ENCODE assay signal across 8 cellular contexts in the genomic region with DNA sequence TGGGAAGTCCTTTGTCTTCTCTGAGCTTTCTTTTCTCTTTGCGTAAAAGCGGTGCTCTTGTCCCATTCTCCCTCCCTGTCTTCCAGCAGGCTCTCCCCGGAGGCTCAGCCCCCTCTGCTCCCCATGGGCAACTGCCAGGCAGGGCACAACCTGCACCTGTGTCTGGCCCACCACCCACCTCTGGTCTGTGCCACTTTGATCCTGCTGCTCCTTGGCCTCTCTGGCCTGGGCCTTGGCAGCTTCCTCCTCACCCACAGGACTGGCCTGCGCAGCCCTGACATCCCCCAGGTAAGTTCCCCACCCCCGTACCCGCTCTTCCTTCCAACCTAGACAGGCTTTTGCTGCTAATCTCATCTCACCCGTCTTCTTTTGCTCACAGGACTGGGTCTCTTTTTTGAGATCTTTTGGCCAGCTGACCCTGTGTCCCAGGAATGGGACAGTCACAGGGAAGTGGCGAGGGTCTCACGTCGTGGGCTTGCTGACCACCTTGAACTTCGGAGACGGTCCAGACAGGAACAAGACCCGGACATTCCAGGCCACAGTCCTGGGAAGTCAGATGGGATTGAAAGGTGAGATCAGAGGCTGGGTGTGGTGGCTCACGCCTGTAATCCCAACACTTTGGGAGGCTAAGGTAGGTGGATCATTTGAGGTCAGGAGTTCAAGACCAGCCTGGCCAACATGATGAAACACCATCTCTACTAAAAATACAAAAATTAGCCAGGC. TPM values are rescaled to one million over a fixed set of nuclear protein-coding genes. Genes with fewer than 3 reads are reported as not detected.
DNase-seq lines count a peak whose midpoint lies in the region; ATAC-seq and TF ChIP-seq lines count a peak whose summit lies in the region.

No MANE protein-coding gene starts in this region.

- CTCF ChIA-PET in CD4-positive, alpha-beta memory T cell (lab: Charles Lee; ENCODE audit: partially characterized antibody): interaction anchor here (0.7 to 3.0 kb wide), 2 partner anchors 10 to 34 kb away, joined by 3 to 29 read pairs; partner anchors contain the start of gene TAOK2

- no peak for DNase-seq in CD4-positive, alpha-beta memory T cell
- DNase-seq in Peyer's patch (no peak), epithelial cell of prostate (ENCODE audit: low read depth, low spot score) (no peak), progenitor cell of endocrine pancreas (ENCODE audit: low spot score, unreplicated experiment) (no peak), nucleus accumbens (lab: John Stamatoyannopoulos, UW) (no peak)

- ATAC-seq in HG03565 (IDR thresholded peaks at IDR 0.05; ENCODE audit: unreplicated experiment) (no peak), HG03025 (IDR thresholded peaks at IDR 0.05; ENCODE audit: low FRiP score, unreplicated experiment) (no peak), HG03175 (IDR thresholded peaks at IDR 0.05; ENCODE audit: unreplicated experiment) (no peak)

- no peaks in the 10 kb centered on the region for H3K9me3 ChIP-seq in CD4-positive, alpha-beta memory T cell (ENCODE audit: control insufficient read depth in 1 of 2, low read length in 2 of 2)
- H3K9me3 ChIP-seq in Peyer's patch: no peaks in the 10 kb centered on the region

- peaks cover 4% of the 10 kb centered on the region for H3K36me3 ChIP-seq in CD4-positive, alpha-beta memory T cell (ENCODE audit: insufficient read depth, low read length)
- peaks cover 0 to 22% (median 0%) of the 10 kb centered on the region in 3 donors for H3K36me3 ChIP-seq in Peyer's patch

- H3K27me3 ChIP-seq in CD4-positive, alpha-beta memory T cell (ENCODE audit: insufficient read depth, low read length): no peaks in the 10 kb centered on the region
- no peaks in the 10 kb centered on the region for H3K27me3 ChIP-seq in Peyer's patch

- H3K27ac Mint-ChIP-seq in CD4-positive, alpha-beta memory T cell: peak overlapping the region; percentile 92 to 99 (median 96)
- peak overlapping the region; percentile 82 for H3K27ac Mint-ChIP-seq in progenitor cell of endocrine pancreas

- H3K9me3 Mint-ChIP-seq in CD4-positive, alpha-beta memory T cell: no peaks in the 10 kb centered on the region
- no peaks in the 10 kb centered on the region for H3K9me3 Mint-ChIP-seq in progenitor cell of endocrine pancreas (ENCODE audit: low read depth)

- TF ChIP-seq CTCF in Peyer's patch (IDR thresholded peaks at IDR 0.05) (no peak), progenitor cell of endocrine pancreas (IDR thresholded peaks at IDR 0.05; ENCODE audit: unreplicated experiment) (no peak)

- H3K4me3 ChIP-seq in CD4-positive, alpha-beta memory T cell (ENCODE audit: low read length in 2 of 2): peak overlapping the region in 1 of 2 donors; percentile 40
- peak overlapping the region in 2 of 4 donors; percentile 69 to 86 for H3K4me3 ChIP-seq in Peyer's patch

- peaks cover 19% of the 10 kb centered on the region for H3K4me1 ChIP-seq in CD4-positive, alpha-beta memory T cell (ENCODE audit: insufficient read depth, low read length)
- peaks cover 0 to 27% (median 5%) of the 10 kb centered on the region in 4 donors for H3K4me1 ChIP-seq in Peyer's patch

- no peak for TF ChIP-seq POLR2A in Peyer's patch (IDR thresholded peaks at IDR 0.05)

- peaks cover 11 to 30% (median 20%) of the 10 kb centered on the region in 4 donors for H3K4me1 Mint-ChIP-seq in CD4-positive, alpha-beta memory T cell
- peaks cover 10% of the 10 kb centered on the region for H3K4me1 Mint-ChIP-seq in progenitor cell of endocrine pancreas (ENCODE audit: low read depth)

- H3K36me3 Mint-ChIP-seq in CD4-positive, alpha-beta memory T cell: peaks cover 4 to 12% of the 10 kb centered on the region in 2 donors
- peaks cover 10% of the 10 kb centered on the region for H3K36me3 Mint-ChIP-seq in progenitor cell of endocrine pancreas (ENCODE audit: insufficient read depth)

- intact Hi-C loops in CD4-positive, alpha-beta memory T cell (cut with micrococcal nuclease): loop anchor here (5.0 kb wide), 1 partner anchor 156 kb away; the partner anchor contains the start of gene MAZ

- H3K27ac ChIP-seq in CD4-positive, alpha-beta memory T cell (ENCODE audit: low read depth, low read length): peak overlapping the region; percentile 87
- H3K27ac ChIP-seq in Peyer's patch (peak overlapping the region; percentile 93 to 99 (median 97)), epithelial cell of prostate (peak overlapping the region; percentile 67)

- POLR2A ChIA-PET in CD4-positive, alpha-beta memory T cell (lab: Charles Lee; ENCODE audit: partially characterized antibody): interaction anchor here (0.5 to 4.8 kb wide), 7 partner anchors 12 to 156 kb away, joined by 3 to 113 read pairs (median 15); partner anchors contain the start of genes ALDOA, HIRIP3, INO80E and KCTD13

- H3K27me3 Mint-ChIP-seq in CD4-positive, alpha-beta memory T cell: no peaks in the 10 kb centered on the region
- no peaks in the 10 kb centered on the region for H3K27me3 Mint-ChIP-seq in progenitor cell of endocrine pancreas

- H3K4me3 Mint-ChIP-seq in CD4-positive, alpha-beta memory T cell: peak overlapping the region; percentile 88 to 95 (median 92)
- peak overlapping the region; percentile 83 for H3K4me3 Mint-ChIP-seq in progenitor cell of endocrine pancreas (ENCODE audit: low read depth)

RNA-seq across cellular contexts. Expression of gene TMEM219, which starts 1.3 kb away (rescaled TPM):
- 100 to 1,000 TPM in 1 of 2 experiments, 10 to 100 TPM in 1; 80.8 to 103 TPM for total RNA-seq in CD4-positive, alpha-beta memory T cell
- 100 to 1,000 TPM; 209 to 250 TPM for polyA plus RNA-seq in CD4-positive, alpha-beta memory T cell
- 100 to 1,000 TPM; 103 to 201 (median 170) TPM for total RNA-seq in Peyer's patch
- 89.4 and 91.9 TPM in 2 replicates for total RNA-seq in progenitor cell of endocrine pancreas

RNA-seq across cellular contexts. Expression of gene TAOK2, which starts 10.5 kb away (rescaled TPM):
- 10 to 100 TPM; 53.8 to 56.0 TPM for total RNA-seq in CD4-positive, alpha-beta memory T cell
- polyA plus RNA-seq in CD4-positive, alpha-beta memory T cell: 1 to 10 TPM; 1.7 to 8.2 TPM
- total RNA-seq in Peyer's patch (100 to 1,000 TPM in 1 of 4 donors, 10 to 100 TPM in 3; 78.1 to 123 (median 90.9) TPM), progenitor cell of endocrine pancreas (51.1 and 54.0 TPM in 2 replicates)

RNA-seq across cellular contexts. Expression of gene HIRIP3, which starts 32.2 kb away (rescaled TPM):
- total RNA-seq in CD4-positive, alpha-beta memory T cell: 10 to 100 TPM; 19.2 to 19.7 TPM
- polyA plus RNA-seq in CD4-positive, alpha-beta memory T cell: 10 to 100 TPM; 21.4 to 26.0 TPM
- 10 to 100 TPM in 3 of 4 donors, 1 to 10 TPM in 1; 5.8 to 15.1 (median 13.1) TPM for total RNA-seq in Peyer's patch
- 11.4 and 12.0 TPM in 2 replicates for total RNA-seq in progenitor cell of endocrine pancreas

RNA-seq across cellular contexts. Expression of gene INO80E, which starts 32.9 kb away (rescaled TPM):
- 100 to 1,000 TPM; 124 to 126 TPM for total RNA-seq in CD4-positive, alpha-beta memory T cell
- polyA plus RNA-seq in CD4-positive, alpha-beta memory T cell: 1 to 10 TPM; 6.7 to 7.3 TPM
- 10 to 100 TPM; 46.6 to 85.8 (median 75.9) TPM for total RNA-seq in Peyer's patch
- total RNA-seq in progenitor cell of endocrine pancreas: 72.7 and 74.2 TPM in 2 replicates

RNA-seq across cellular contexts. Expression of gene KCTD13, which starts 37.2 kb away (rescaled TPM):
- 10 to 100 TPM; 85.7 to 87.3 TPM for total RNA-seq in CD4-positive, alpha-beta memory T cell
- 10 to 100 TPM in 1 of 2 donors, 1 to 10 TPM in 1; 6.0 to 16.3 TPM for polyA plus RNA-seq in CD4-positive, alpha-beta memory T cell
- 10 to 100 TPM; 38.8 to 98.1 (median 48.7) TPM for total RNA-seq in Peyer's patch
- total RNA-seq in progenitor cell of endocrine pancreas: 31.4 and 34.7 TPM in 2 replicates
